25 cellular contexts compared by ENCODE assay signal in the genomic region with DNA sequence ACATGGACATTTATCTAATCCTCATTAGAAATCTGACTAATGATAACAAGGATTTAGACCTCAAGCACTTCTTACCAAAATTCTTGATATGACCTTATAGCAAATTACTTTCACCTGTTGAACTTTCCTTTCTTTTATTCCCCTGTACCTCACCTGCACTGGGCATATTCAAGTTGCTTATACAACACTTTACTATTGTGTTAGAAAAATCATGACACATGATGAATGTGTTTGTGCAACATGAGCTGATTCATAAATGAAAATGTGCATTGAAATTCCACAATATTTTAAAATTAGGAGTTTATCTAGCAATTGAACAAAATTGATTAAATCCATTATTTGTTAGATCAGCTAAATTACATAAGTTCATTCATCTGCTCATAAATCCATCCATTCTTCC.
"Had no signal": no experiment of that assay in that cellular context is flagged by ENCODE, and none has a peak within 500 bp of the region (broad histone marks: within the 10 kb centered on the region; RNA-seq: fewer than 3 reads in every experiment).

No MANE protein-coding gene starts in this region.

- H3K27ac Mint-ChIP-seq: immature natural killer cell; naive thymus-derived CD8-positive, alpha-beta T cell; nephron progenitor cell; stimulated activated effector memory CD8-positive, alpha-beta T cell treated with anti-CD3 and anti-CD28 coated beads, Interleukin-12 subunit alpha, Interleukin-12 subunit beta, amount 100 ng/mL, for 72 hours had no signal

- ATAC-seq: heart right ventricle; left ventricle myocardium superior; lower lobe of right lung; naive thymus-derived CD8-positive, alpha-beta T cell; stimulated activated effector memory CD8-positive, alpha-beta T cell treated with anti-CD3 and anti-CD28 coated beads, Interleukin-12 subunit alpha, Interleukin-12 subunit beta, amount 100 ng/mL, for 72 hours had no signal

- H3K36me3 Mint-ChIP-seq: immature natural killer cell; naive thymus-derived CD8-positive, alpha-beta T cell; stimulated activated effector memory CD8-positive, alpha-beta T cell treated with anti-CD3 and anti-CD28 coated beads, Interleukin-12 subunit alpha, Interleukin-12 subunit beta, amount 100 ng/mL, for 72 hours had no signal

- H3K4me3 ChIP-seq: dorsolateral prefrontal cortex, esophagus muscularis mucosa, heart right ventricle, lower lobe of right lung, prostate gland, right atrium auricular region, sigmoid colon, stomach, thyroid gland had no signal

- H3K4me3 Mint-ChIP-seq: immature natural killer cell; naive thymus-derived CD8-positive, alpha-beta T cell; nephron progenitor cell; stimulated activated effector memory CD8-positive, alpha-beta T cell treated with anti-CD3 and anti-CD28 coated beads, Interleukin-12 subunit alpha, Interleukin-12 subunit beta, amount 100 ng/mL, for 72 hours had no signal

- H3K27ac ChIP-seq: dorsolateral prefrontal cortex, esophagus muscularis mucosa, heart right ventricle, lower lobe of right lung, prostate gland, right atrium auricular region, sigmoid colon, stomach, thyroid gland had no signal

- H3K4me1 ChIP-seq: esophagus muscularis mucosa, heart right ventricle, lower lobe of right lung, prostate gland, right atrium auricular region, sigmoid colon, thyroid gland had no signal

- H3K27me3 ChIP-seq: dorsolateral prefrontal cortex, esophagus muscularis mucosa, heart right ventricle, right atrium auricular region, sigmoid colon, stomach, thyroid gland had no signal

- H3K36me3 ChIP-seq: esophagus muscularis mucosa, heart right ventricle, lower lobe of right lung, prostate gland, right atrium auricular region, sigmoid colon, stomach, thyroid gland had no signal

- H3K4me1 Mint-ChIP-seq: immature natural killer cell; naive thymus-derived CD8-positive, alpha-beta T cell; nephron progenitor cell; stimulated activated effector memory CD8-positive, alpha-beta T cell treated with anti-CD3 and anti-CD28 coated beads, Interleukin-12 subunit alpha, Interleukin-12 subunit beta, amount 100 ng/mL, for 72 hours had no signal

- DNase-seq: cortex of kidney; dorsolateral prefrontal cortex; effector CD4-positive, alpha-beta T cell; foreskin melanocyte; glutamatergic neuron; heart right ventricle; hippocampal formation; immature natural killer cell; islet precursor cell; left ventricle myocardium superior; lower lobe of right lung; naive thymus-derived CD8-positive, alpha-beta T cell; nephron progenitor cell; nucleus accumbens; sigmoid colon; stimulated activated CD4-positive, alpha-beta T cell treated with anti-CD3 and anti-CD28 coated beads, Interleukin-2, amount 100 ng/mL, for 24 hours; stimulated activated CD4-positive, alpha-beta T cell treated with anti-CD3 and anti-CD28 coated beads, Interleukin-4, amount 100 ng/mL, for 24 hours; stimulated activated naive CD4-positive, alpha-beta T cell treated with Interleukin-2 at 50 U/mL for 16 hours; stomach; thyroid gland; trophoblast cell had no signal

- H3K9me3 Mint-ChIP-seq: stimulated activated effector memory CD8-positive, alpha-beta T cell treated with anti-CD3 and anti-CD28 coated beads, Interleukin-12 subunit alpha, Interleukin-12 subunit beta, amount 100 ng/mL, for 72 hours had no signal
